16 cellular contexts compared by ENCODE assay signal in genomic region chr4:68718447-68719074, GRCh38. TPM values are rescaled to one million over a fixed set of nuclear protein-coding genes. Genes with fewer than 3 reads are reported as not detected.
"Had no signal": no experiment of that assay in that cellular context is flagged by ENCODE, and none has a peak within 500 bp of the region (broad histone marks: within the 10 kb centered on the region; RNA-seq: fewer than 3 reads in every experiment).

No MANE protein-coding gene starts in this region.

- H3K36me3 ChIP-seq: brain microvascular endothelial cell, tibial artery had no signal

- H3K27me3 ChIP-seq: brain microvascular endothelial cell, hepatocyte, tibial artery had no signal

- DNase-seq: activated CD4-positive, alpha-beta T cell treated with anti-CD3 and anti-CD28 coated beads, Interleukin-2, amount 50 U/mL, for 4 hours; activated CD4-positive, CD25-positive, alpha-beta regulatory T cell treated with anti-CD3 and anti-CD28 coated beads, Interleukin-2, amount 50 U/mL, for 72 hours; activated effector memory CD4-positive, alpha-beta T cell treated with Interleukin-2 at 50 U/mL for 16 hours; activated T-cell treated with anti-CD3 and anti-CD28 coated beads, Interleukin-2, amount 50 U/mL, for 1 hour; amygdala; brain microvascular endothelial cell; kidney glomerular epithelial cell; naive B cell; posterior cingulate gyrus; right cardiac atrium; tibial artery had no signal

- ATAC-seq: activated naive CD4-positive, alpha-beta T cell treated with anti-CD3 and anti-CD28 coated beads, Interleukin-2, amount 50 U/mL, for 72 hours; right cardiac atrium; stimulated activated effector memory CD8-positive, alpha-beta T cell treated with anti-CD3 and anti-CD28 coated beads, Interleukin-12 subunit alpha, Interleukin-12 subunit beta, amount 100 ng/mL, for 72 hours had no signal

- H3K27ac ChIP-seq: brain microvascular endothelial cell, hepatocyte, tibial artery had no signal

- H3K4me3 ChIP-seq: hepatocyte, lung, smooth muscle cell, tibial artery had no signal

- H3K4me1 ChIP-seq: tibial artery had no signal

- H3K9me3 ChIP-seq: tibial artery had no signal

RNA-seq across cellular contexts. Expression of gene UGT2B15, which starts 48.1 kb away (rescaled TPM):
- total RNA-seq: activated naive CD4-positive, alpha-beta T cell treated with anti-CD3 and anti-CD28 coated beads, Interleukin-2, amount 50 U/mL, for 72 hours; right cardiac atrium; smooth muscle cell had no signal
- polyA plus RNA-seq: right cardiac atrium, smooth muscle cell had no signal
